1 cellular context compared by ENCODE assay signal in the genomic region with DNA sequence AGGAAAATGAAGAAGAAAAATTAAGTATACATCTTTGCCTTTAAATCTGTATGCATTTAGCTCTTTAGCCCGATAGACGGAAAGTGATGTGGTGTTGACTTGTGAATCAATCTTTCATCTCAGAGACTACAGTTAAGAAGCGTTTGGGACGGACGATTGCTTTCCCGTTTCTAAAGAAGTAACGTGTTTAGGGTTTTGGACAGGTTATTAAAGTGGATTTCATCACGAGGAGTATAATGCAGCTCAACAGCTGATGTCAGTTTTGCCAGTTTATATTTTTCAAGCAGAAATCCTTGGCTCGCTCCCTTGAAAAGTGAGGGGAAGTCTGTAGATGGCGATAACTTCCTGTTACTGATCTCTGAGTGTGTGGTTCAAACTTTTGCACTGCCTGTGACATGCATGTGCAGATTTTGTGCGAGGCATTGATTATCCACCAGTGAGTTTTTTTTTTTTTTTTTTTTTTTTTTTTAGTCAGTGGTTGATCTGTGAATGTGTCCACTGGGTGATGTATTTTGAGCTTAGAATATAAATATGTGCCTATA.
TF ChIP-seq lines count a peak whose summit lies in the region.

No MANE protein-coding gene starts in this region.

TF ChIP-seq in GM23338, 12 proteins besides CTCF, POLR2A, EP300 and RAD21 (continued from another document):
- TF ChIP-seq, protein P1, sequence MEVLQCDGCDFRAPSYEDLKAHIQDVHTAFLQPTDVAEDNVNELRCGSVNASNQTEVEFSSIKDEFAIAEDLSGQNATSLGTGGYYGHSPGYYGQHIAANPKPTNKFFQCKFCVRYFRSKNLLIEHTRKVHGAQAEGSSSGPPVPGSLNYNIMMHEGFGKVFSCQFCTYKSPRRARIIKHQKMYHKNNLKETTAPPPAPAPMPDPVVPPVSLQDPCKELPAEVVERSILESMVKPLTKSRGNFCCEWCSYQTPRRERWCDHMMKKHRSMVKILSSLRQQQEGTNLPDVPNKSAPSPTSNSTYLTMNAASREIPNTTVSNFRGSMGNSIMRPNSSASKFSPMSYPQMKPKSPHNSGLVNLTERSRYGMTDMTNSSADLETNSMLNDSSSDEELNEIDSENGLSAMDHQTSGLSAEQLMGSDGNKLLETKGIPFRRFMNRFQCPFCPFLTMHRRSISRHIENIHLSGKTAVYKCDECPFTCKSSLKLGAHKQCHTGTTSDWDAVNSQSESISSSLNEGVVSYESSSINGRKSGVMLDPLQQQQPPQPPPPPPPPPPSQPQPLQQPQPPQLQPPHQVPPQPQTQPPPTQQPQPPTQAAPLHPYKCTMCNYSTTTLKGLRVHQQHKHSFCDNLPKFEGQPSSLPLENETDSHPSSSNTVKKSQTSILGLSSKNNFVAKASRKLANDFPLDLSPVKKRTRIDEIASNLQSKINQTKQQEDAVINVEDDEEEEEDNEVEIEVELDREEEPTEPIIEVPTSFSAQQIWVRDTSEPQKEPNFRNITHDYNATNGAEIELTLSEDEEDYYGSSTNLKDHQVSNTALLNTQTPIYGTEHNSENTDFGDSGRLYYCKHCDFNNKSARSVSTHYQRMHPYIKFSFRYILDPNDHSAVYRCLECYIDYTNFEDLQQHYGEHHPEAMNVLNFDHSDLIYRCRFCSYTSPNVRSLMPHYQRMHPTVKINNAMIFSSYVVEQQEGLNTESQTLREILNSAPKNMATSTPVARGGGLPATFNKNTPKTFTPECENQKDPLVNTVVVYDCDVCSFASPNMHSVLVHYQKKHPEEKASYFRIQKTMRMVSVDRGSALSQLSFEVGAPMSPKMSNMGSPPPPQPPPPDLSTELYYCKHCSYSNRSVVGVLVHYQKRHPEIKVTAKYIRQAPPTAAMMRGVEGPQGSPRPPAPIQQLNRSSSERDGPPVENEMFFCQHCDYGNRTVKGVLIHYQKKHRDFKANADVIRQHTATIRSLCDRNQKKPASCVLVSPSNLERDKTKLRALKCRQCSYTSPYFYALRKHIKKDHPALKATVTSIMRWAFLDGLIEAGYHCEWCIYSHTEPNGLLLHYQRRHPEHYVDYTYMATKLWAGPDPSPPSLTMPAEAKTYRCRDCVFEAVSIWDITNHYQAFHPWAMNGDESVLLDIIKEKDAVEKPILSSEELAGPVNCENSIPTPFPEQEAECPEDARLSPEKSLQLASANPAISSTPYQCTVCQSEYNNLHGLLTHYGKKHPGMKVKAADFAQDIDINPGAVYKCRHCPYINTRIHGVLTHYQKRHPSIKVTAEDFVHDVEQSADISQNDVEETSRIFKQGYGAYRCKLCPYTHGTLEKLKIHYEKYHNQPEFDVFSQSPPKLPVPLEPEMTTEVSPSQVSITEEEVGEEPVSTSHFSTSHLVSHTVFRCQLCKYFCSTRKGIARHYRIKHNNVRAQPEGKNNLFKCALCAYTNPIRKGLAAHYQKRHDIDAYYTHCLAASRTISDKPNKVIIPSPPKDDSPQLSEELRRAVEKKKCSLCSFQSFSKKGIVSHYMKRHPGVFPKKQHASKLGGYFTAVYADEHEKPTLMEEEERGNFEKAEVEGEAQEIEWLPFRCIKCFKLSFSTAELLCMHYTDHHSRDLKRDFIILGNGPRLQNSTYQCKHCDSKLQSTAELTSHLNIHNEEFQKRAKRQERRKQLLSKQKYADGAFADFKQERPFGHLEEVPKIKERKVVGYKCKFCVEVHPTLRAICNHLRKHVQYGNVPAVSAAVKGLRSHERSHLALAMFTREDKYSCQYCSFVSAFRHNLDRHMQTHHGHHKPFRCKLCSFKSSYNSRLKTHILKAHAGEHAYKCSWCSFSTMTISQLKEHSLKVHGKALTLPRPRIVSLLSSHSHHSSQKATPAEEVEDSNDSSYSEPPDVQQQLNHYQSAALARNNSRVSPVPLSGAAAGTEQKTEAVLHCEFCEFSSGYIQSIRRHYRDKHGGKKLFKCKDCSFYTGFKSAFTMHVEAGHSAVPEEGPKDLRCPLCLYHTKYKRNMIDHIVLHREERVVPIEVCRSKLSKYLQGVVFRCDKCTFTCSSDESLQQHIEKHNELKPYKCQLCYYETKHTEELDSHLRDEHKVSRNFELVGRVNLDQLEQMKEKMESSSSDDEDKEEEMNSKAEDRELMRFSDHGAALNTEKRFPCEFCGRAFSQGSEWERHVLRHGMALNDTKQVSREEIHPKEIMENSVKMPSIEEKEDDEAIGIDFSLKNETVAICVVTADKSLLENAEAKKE (CRISPR knock-in tag; IDR thresholded peaks at IDR 0.05), result no peak
- TF ChIP-seq POLR2AphosphoS5 (IDR thresholded peaks at IDR 0.05; ENCODE audit: low read depth), result no peak
